ENCODE assay signal across 8 cellular contexts in genomic region chr15:70763950-70764730, GRCh38. TPM values are rescaled to one million over a fixed set of nuclear protein-coding genes. Genes with fewer than 3 reads are reported as not detected.
DNase-seq lines count a peak whose midpoint lies in the region; ATAC-seq and TF ChIP-seq lines count a peak whose summit lies in the region.

No MANE protein-coding gene starts in this region.

- TF ChIP-seq CTCF in VCaP (conservative IDR thresholded peaks at IDR 0.05): no peak

- peak overlapping the region; percentile 86 for H3K9ac ChIP-seq in GM23248

- peak overlapping the region; percentile 56 for H3K27ac ChIP-seq in GM23248
- peak overlapping the region; percentile 79 for H3K27ac ChIP-seq in VCaP

- peak overlapping the region; percentile 74 for H2AFZ ChIP-seq in GM23248

- peaks cover 50% of the 10 kb centered on the region for H3K4me1 ChIP-seq in GM23248 (ENCODE audit: insufficient read depth)

- H3K9me3 ChIP-seq in GM23248 (ENCODE audit: low read depth): no peaks in the 10 kb centered on the region

- ATAC-seq in GM18861 (IDR thresholded peaks at IDR 0.05; ENCODE audit: unreplicated experiment): no peak

- peaks cover 39% of the 10 kb centered on the region for H3K79me2 ChIP-seq in GM23248 (ENCODE audit: insufficient read depth)

- H4K20me1 ChIP-seq in GM23248 (ENCODE audit: insufficient read depth): no peaks in the 10 kb centered on the region

- DNase-seq in GM23248 (no peak), foreskin melanocyte (peak; percentile 85), skeletal muscle cell (ENCODE audit: low read depth) (no peak), AG08396 (ENCODE audit: low spot score) (no peak), NCI-H1105 treated with DMSO at 0.1 percent for 48 hours (lab: John Stamatoyannopoulos, UW) (no peak), DMS114 treated with DMSO at 0.1 percent for 48 hours (lab: John Stamatoyannopoulos, UW; ENCODE audit: unreplicated experiment) (no peak)

- peak overlapping the region; percentile 90 for H3K4me3 ChIP-seq in GM23248
- peak overlapping the region; percentile 94 for H3K4me3 ChIP-seq in skeletal muscle cell (ENCODE audit: low read depth, low read length)

- no peaks in the 10 kb centered on the region for H3K36me3 ChIP-seq in GM23248 (ENCODE audit: low read depth)

- peak overlapping the region; percentile 91 for H3K4me2 ChIP-seq in GM23248 (ENCODE audit: unreplicated experiment)

- peaks cover 19% of the 10 kb centered on the region for H3F3A ChIP-seq in GM23248 (ENCODE audit: insufficient read depth)

- in situ Hi-C loops in GM23248 (cut with MboI): no loop called here

- H3K27me3 ChIP-seq in GM23248 (replicated peaks; ENCODE audit: insufficient read depth): no peaks in the 10 kb centered on the region

- 9 to 11% methylated on average over 17 of the region's 17 CpGs for WGBS in GM23248 (ENCODE audit: low coverage in 1 of 2, low lambda C conversion rate in 2 of 2, missing lambda C conversion rate in 2 of 2), 2 experiments

- H3K9me2 ChIP-seq in GM23248 (ENCODE audit: insufficient read depth): no peaks in the 10 kb centered on the region

RNA-seq across cellular contexts. Expression of gene UACA, which starts 0.8 kb away (rescaled TPM):
- 47.0 and 64.0 TPM in 2 replicates for total RNA-seq in GM23248 (2014; rRNA removed; shearing (Covaris generic))
- polyA plus RNA-seq in GM23248 (2016; fragmentation: Nextera tagmentation; extraction: Ambion mirVana): 128 and 135 TPM in 2 replicates
